1 cellular context compared by ENCODE assay signal in genomic region chr6:49522710-49523593, GRCh38.
TF ChIP-seq lines count a peak whose summit lies in the region.

No MANE protein-coding gene starts in this region.

TF ChIP-seq in HepG2, 621 proteins besides CTCF, POLR2A, EP300 and RAD21 (continued from another document and continues in another):
- TF ChIP-seq TFDP2 (CRISPR knock-in tag; IDR thresholded peaks at IDR 0.05): 0 out of 2 replicates have a peak, but pooled peaks have one; percentile 12
- TF ChIP-seq ATF7-NPFF (CRISPR knock-in tag; IDR thresholded peaks at IDR 0.05; ENCODE audit: low read depth): no peak
- no peak for TF ChIP-seq ZNF333 (CRISPR knock-in tag; IDR thresholded peaks at IDR 0.05; ENCODE audit: borderline replicate concordance)
- TF ChIP-seq ZNF224 (CRISPR knock-in tag; IDR thresholded peaks at IDR 0.05): no peak
- peak; percentile 85; the same call in 1 of the 2 replicates for TF ChIP-seq ARHGAP35 (CRISPR knock-in tag; IDR thresholded peaks at IDR 0.05; ENCODE audit: borderline replicate concordance)
- peak; percentile 97; the same call in 1 of the 2 replicates for TF ChIP-seq TOE1 (CRISPR knock-in tag; IDR thresholded peaks at IDR 0.05)
- TF ChIP-seq MIER3 (CRISPR knock-in tag; IDR thresholded peaks at IDR 0.05; ENCODE audit: borderline replicate concordance): peak; percentile 92
- peak; percentile 55; the same call in 1 of the 2 replicates for TF ChIP-seq TFDP1 (CRISPR knock-in tag; IDR thresholded peaks at IDR 0.05; ENCODE audit: borderline replicate concordance)
- TF ChIP-seq ZNF777 (CRISPR knock-in tag; IDR thresholded peaks at IDR 0.05): no peak
- TF ChIP-seq PRDM4 (CRISPR knock-in tag; IDR thresholded peaks at IDR 0.05; ENCODE audit: borderline replicate concordance): no peak
- TF ChIP-seq GABPA (IDR thresholded peaks at IDR 0.05; ENCODE audit: low read depth, low read length): no peak
- TF ChIP-seq GABPA (CRISPR knock-in tag; IDR thresholded peaks at IDR 0.05; ENCODE audit: low read depth): peak; percentile 72
- peak; percentile 95 for TF ChIP-seq HOMEZ (CRISPR knock-in tag; IDR thresholded peaks at IDR 0.05; ENCODE audit: low read depth)
- no peak for TF ChIP-seq TRAFD1 (CRISPR knock-in tag; IDR thresholded peaks at IDR 0.05; ENCODE audit: borderline replicate concordance)
- no peak for TF ChIP-seq SATB2 (CRISPR knock-in tag; IDR thresholded peaks at IDR 0.05)
- TF ChIP-seq HOXD1 (CRISPR knock-in tag; IDR thresholded peaks at IDR 0.05): peak; percentile 99
- TF ChIP-seq TSC22D2 (CRISPR knock-in tag; IDR thresholded peaks at IDR 0.05; ENCODE audit: borderline replicate concordance): no peak
- no peak for TF ChIP-seq TCF7L2 (IDR thresholded peaks at IDR 0.05; ENCODE audit: low read depth, low read length)
- peak; percentile 63 for TF ChIP-seq CBX1 (IDR thresholded peaks at IDR 0.05; ENCODE audit: low read depth)
- no peak for TF ChIP-seq ZNF354B (CRISPR knock-in tag; IDR thresholded peaks at IDR 0.05)
- TF ChIP-seq PRMT3 (CRISPR knock-in tag; IDR thresholded peaks at IDR 0.05; ENCODE audit: borderline replicate concordance, low read depth): no peak
- TF ChIP-seq ONECUT2 (CRISPR knock-in tag; IDR thresholded peaks at IDR 0.05): peak; percentile 84
- no peak for TF ChIP-seq ZNF180 (CRISPR knock-in tag; IDR thresholded peaks at IDR 0.05; ENCODE audit: borderline replicate concordance, low read depth)
- peak; percentile 100 for TF ChIP-seq FOXA3 (CRISPR knock-in tag; IDR thresholded peaks at IDR 0.05)
- TF ChIP-seq HNRNPL (IDR thresholded peaks at IDR 0.05; ENCODE audit: low read depth, low read length): no peak
- TF ChIP-seq MXD1 (CRISPR knock-in tag; IDR thresholded peaks at IDR 0.05): no peak
- no peak for TF ChIP-seq IKZF1 (IDR thresholded peaks at IDR 0.05)
- TF ChIP-seq BRCA1 (CRISPR knock-in tag; IDR thresholded peaks at IDR 0.05): peak; percentile 89
- TF ChIP-seq ZNF468 (CRISPR knock-in tag; IDR thresholded peaks at IDR 0.05): no peak
- TF ChIP-seq ZNF335 (CRISPR knock-in tag; IDR thresholded peaks at IDR 0.05): peak; percentile 73; the same call in 1 of the 2 replicates
- peak; percentile 46; the same call in 1 of the 2 replicates for TF ChIP-seq NFE2L2 (IDR thresholded peaks at IDR 0.05; ENCODE audit: low read length)
- peak; percentile 97 for TF ChIP-seq HHEX (CRISPR knock-in tag; IDR thresholded peaks at IDR 0.05)
- TF ChIP-seq EED (CRISPR knock-in tag; IDR thresholded peaks at IDR 0.05): no peak
- no peak for TF ChIP-seq JUN (CRISPR knock-in tag; IDR thresholded peaks at IDR 0.05)
- TF ChIP-seq ZNF607 (CRISPR knock-in tag; IDR thresholded peaks at IDR 0.05; ENCODE audit: borderline replicate concordance): no peak
- peak; percentile 63; the same call in 1 of the 2 replicates for TF ChIP-seq GMEB1 (CRISPR knock-in tag; IDR thresholded peaks at IDR 0.05; ENCODE audit: borderline replicate concordance)
- peak; percentile 99 for TF ChIP-seq GATAD2A (CRISPR knock-in tag; IDR thresholded peaks at IDR 0.05)
- TF ChIP-seq ZNF703 (CRISPR knock-in tag; IDR thresholded peaks at IDR 0.05; ENCODE audit: borderline replicate concordance): 0 out of 2 replicates have a peak, but pooled peaks have one; percentile 80
- no peak for TF ChIP-seq HOXA7 (CRISPR knock-in tag; IDR thresholded peaks at IDR 0.05)
- peak; percentile 51; the same call in 1 of the 2 replicates for TF ChIP-seq KMT2B (CRISPR knock-in tag; IDR thresholded peaks at IDR 0.05)
- peak; percentile 96 for TF ChIP-seq NCOA2 (CRISPR knock-in tag; IDR thresholded peaks at IDR 0.05)
- TF ChIP-seq ELK4 (CRISPR knock-in tag; IDR thresholded peaks at IDR 0.05; ENCODE audit: borderline replicate concordance): no peak
- no peak for TF ChIP-seq THAP9 (CRISPR knock-in tag; IDR thresholded peaks at IDR 0.05; ENCODE audit: borderline replicate concordance)
